Comparison of ENCODE assay signal across 8 cellular contexts in the genomic region with DNA sequence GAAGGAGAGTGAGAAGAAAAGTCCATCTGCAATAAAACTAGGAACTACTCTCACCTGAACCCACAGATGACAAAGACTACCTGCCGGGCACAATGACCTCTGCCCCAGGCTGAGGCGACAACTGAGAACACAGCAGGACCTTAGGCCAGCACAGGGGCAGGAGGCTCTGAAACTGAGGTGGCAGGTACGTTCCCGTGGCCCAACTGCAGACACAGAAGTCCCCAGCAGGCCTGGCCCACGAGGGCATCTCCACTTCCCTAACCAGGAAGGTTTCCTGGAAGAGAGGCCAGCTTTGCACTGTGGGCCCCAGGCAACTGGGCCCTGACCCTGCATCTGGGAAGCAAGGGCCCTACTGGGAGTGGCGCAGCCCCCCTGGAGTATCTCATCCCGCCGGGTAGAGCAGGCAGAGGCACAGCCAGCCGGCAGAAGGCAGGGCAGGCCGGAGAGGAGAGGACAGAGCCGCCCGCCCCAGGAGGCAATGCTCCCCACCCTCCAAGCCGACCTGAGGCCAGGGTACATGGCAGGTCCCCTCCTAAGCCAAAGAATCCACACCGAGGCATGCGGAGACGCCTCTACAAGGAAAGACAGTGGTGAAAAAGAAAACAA. TPM values are rescaled to one million over a fixed set of nuclear protein-coding genes. Genes with fewer than 3 reads are reported as not detected.
A peak's percentile ranks its signal among the peaks of the same experiment; 100 is the strongest.
DNase-seq lines count a peak whose midpoint lies in the region; ATAC-seq lines count a peak whose summit lies in the region.

No MANE protein-coding gene starts in this region.

- H3K9me3 Mint-ChIP-seq in activated CD4-positive, alpha-beta T cell treated with anti-CD3 and anti-CD28 coated beads, Interleukin-2, amount 10 ng/mL, durations not matched to agents 24 days and 14 days, result no peaks in the 10 kb centered on the region
- no peaks in the 10 kb centered on the region for H3K9me3 Mint-ChIP-seq in activated naive CD4-positive, alpha-beta T cell treated with anti-CD3 and anti-CD28 coated beads, Interleukin-2, amount 50 U/mL, for 72 hours
- no peaks in the 10 kb centered on the region for H3K9me3 Mint-ChIP-seq in stimulated activated memory B cell treated with anti-CD40 and anti-IgM and Interleukin-4, amounts not matched to agents 10 μg/mL and 1 μg/mL and 100 μg/mL, for 72 hours

- H3K27me3 Mint-ChIP-seq in activated CD4-positive, alpha-beta T cell treated with anti-CD3 and anti-CD28 coated beads, Interleukin-2, amount 10 ng/mL, durations not matched to agents 24 days and 14 days, result no peaks in the 10 kb centered on the region
- no peaks in the 10 kb centered on the region for H3K27me3 Mint-ChIP-seq in stimulated activated memory B cell treated with anti-CD40 and anti-IgM and Interleukin-4, amounts not matched to agents 10 μg/mL and 1 μg/mL and 100 μg/mL, for 72 hours

- intact Hi-C loops in activated CD4-positive, alpha-beta T cell treated with anti-CD3 and anti-CD28 coated beads, Interleukin-2, amount 10 ng/mL, durations not matched to agents 24 days and 14 days (cut with micrococcal nuclease), result no loop called here

- H3K27ac Mint-ChIP-seq in activated CD4-positive, alpha-beta T cell treated with anti-CD3 and anti-CD28 coated beads, Interleukin-2, amount 10 ng/mL, durations not matched to agents 24 days and 14 days, result peak overlapping the region; percentile 72
- peak overlapping the region; percentile 72 to 89 for H3K27ac Mint-ChIP-seq in activated naive CD4-positive, alpha-beta T cell treated with anti-CD3 and anti-CD28 coated beads, Interleukin-2, amount 50 U/mL, for 72 hours
- peak overlapping the region; percentile 86 for H3K27ac Mint-ChIP-seq in stimulated activated memory B cell treated with anti-CD40 and anti-IgM and Interleukin-4, amounts not matched to agents 10 μg/mL and 1 μg/mL and 100 μg/mL, for 72 hours

- no peak for ATAC-seq in activated naive CD4-positive, alpha-beta T cell treated with anti-CD3 and anti-CD28 coated beads, Interleukin-2, amount 50 U/mL, for 72 hours
- peak; percentile 78 for ATAC-seq in left lobe of liver
- ATAC-seq in stimulated activated memory B cell treated with anti-CD40 and anti-IgM and Interleukin-4, amounts not matched to agents 10 μg/mL and 1 μg/mL and 100 μg/mL, for 72 hours, result no peak
- ATAC-seq in HG02884 (IDR thresholded peaks at IDR 0.05; ENCODE audit: unreplicated experiment), result no peak

- H3K36me3 Mint-ChIP-seq in activated CD4-positive, alpha-beta T cell treated with anti-CD3 and anti-CD28 coated beads, Interleukin-2, amount 10 ng/mL, durations not matched to agents 24 days and 14 days (ENCODE audit: low read depth), result peaks cover 18% of the 10 kb centered on the region
- H3K36me3 Mint-ChIP-seq in activated naive CD4-positive, alpha-beta T cell treated with anti-CD3 and anti-CD28 coated beads, Interleukin-2, amount 50 U/mL, for 72 hours, result peaks cover 0 to 39% of the 10 kb centered on the region in 2 donors
- peaks cover 16% of the 10 kb centered on the region for H3K36me3 Mint-ChIP-seq in stimulated activated memory B cell treated with anti-CD40 and anti-IgM and Interleukin-4, amounts not matched to agents 10 μg/mL and 1 μg/mL and 100 μg/mL, for 72 hours

- peaks cover 74% of the 10 kb centered on the region for H3K4me1 Mint-ChIP-seq in activated CD4-positive, alpha-beta T cell treated with anti-CD3 and anti-CD28 coated beads, Interleukin-2, amount 10 ng/mL, durations not matched to agents 24 days and 14 days
- peaks cover 97% of the 10 kb centered on the region for H3K4me1 Mint-ChIP-seq in stimulated activated memory B cell treated with anti-CD40 and anti-IgM and Interleukin-4, amounts not matched to agents 10 μg/mL and 1 μg/mL and 100 μg/mL, for 72 hours

- peak overlapping the region; percentile 77 for H3K4me3 Mint-ChIP-seq in activated CD4-positive, alpha-beta T cell treated with anti-CD3 and anti-CD28 coated beads, Interleukin-2, amount 10 ng/mL, durations not matched to agents 24 days and 14 days
- peak overlapping the region; percentile 68 for H3K4me3 Mint-ChIP-seq in stimulated activated memory B cell treated with anti-CD40 and anti-IgM and Interleukin-4, amounts not matched to agents 10 μg/mL and 1 μg/mL and 100 μg/mL, for 72 hours

- no peak for DNase-seq in activated CD4-positive, alpha-beta T cell treated with anti-CD3 and anti-CD28 coated beads, Interleukin-2, amount 10 ng/mL, durations not matched to agents 24 days and 14 days
- no peak for DNase-seq in activated CD4-positive, alpha-beta T cell treated with anti-CD3 and anti-CD28 coated beads, Interleukin-2, amount 50 U/mL, for 1 hour
- no peak for DNase-seq in activated naive CD4-positive, alpha-beta T cell treated with anti-CD3 and anti-CD28 coated beads, Interleukin-2, amount 50 U/mL, for 72 hours (ENCODE audit: low spot score in 2 of 2)
- DNase-seq in left lobe of liver (ENCODE audit: low spot score), result no peak
- DNase-seq in A172 (ENCODE audit: low spot score), result no peak
- no peak for DNase-seq in mesenteric fat pad (ENCODE audit: low spot score)

RNA-seq across cellular contexts. Expression of a gene that starts 32.7 kb away (rescaled TPM):
- total RNA-seq in activated CD4-positive, alpha-beta T cell treated with anti-CD3 and anti-CD28 coated beads, Interleukin-2, amount 10 ng/mL, durations not matched to agents 24 days and 14 days, result 127 and 136 TPM in 2 replicates
- total RNA-seq in activated naive CD4-positive, alpha-beta T cell treated with anti-CD3 and anti-CD28 coated beads, Interleukin-2, amount 50 U/mL, for 72 hours, result 100 to 1,000 TPM; 122 to 137 TPM
- total RNA-seq in left lobe of liver (17.0 TPM), mesenteric fat pad (62.7 TPM)
- 105 and 121 TPM in 2 replicates for total RNA-seq in A172 (2014; rRNA removed; shearing (Covaris generic))
